33 cellular contexts compared by ENCODE assay signal in genomic region chr3:120824613-120825012, GRCh38.
"Had no signal": no experiment of that assay in that cellular context is flagged by ENCODE, and none has a peak within 500 bp of the region (broad histone marks: within the 10 kb centered on the region; RNA-seq: fewer than 3 reads in every experiment).

No MANE protein-coding gene starts in this region.

- H3K9ac ChIP-seq: SK-N-SH had no signal

- H3K4me2 ChIP-seq: SK-N-SH had no signal

- H3K27ac ChIP-seq: ascending aorta, Peyer's patch, SJSA1 had no signal

- H3K4me1 Mint-ChIP-seq: activated B cell treated with CpG ODN at 0.5 μM for 24 hours; activated naive CD4-positive, alpha-beta T cell treated with anti-CD3 and anti-CD28 coated beads, Interleukin-2, amount 50 U/mL, for 24 hours; activated naive CD8-positive, alpha-beta T cell treated with anti-CD3 and anti-CD28 coated beads, Interleukin-2, amount 10 ng/mL, durations not matched to agents 7 days and 5 days; activated T-helper 17 cell treated with anti-CD3 and anti-CD28 coated beads, Interleukin-2, amount 50 U/mL, for 72 hours had no signal

- H3K36me3 Mint-ChIP-seq: activated naive CD4-positive, alpha-beta T cell treated with anti-CD3 and anti-CD28 coated beads, Interleukin-2, amount 50 U/mL, for 24 hours; activated naive CD8-positive, alpha-beta T cell treated with anti-CD3 and anti-CD28 coated beads, Interleukin-2, amount 10 ng/mL, durations not matched to agents 7 days and 5 days had no signal

- H3K4me1 ChIP-seq: ascending aorta, SJSA1 had no signal

- H3K4me3 ChIP-seq: ascending aorta, Peyer's patch, SJSA1 had no signal

- H3K27ac Mint-ChIP-seq: activated B cell treated with CpG ODN at 0.5 μM for 24 hours; activated CD8-positive, alpha-beta T cell treated with anti-CD3 and anti-CD28 coated beads for 36 hours; activated naive CD4-positive, alpha-beta T cell treated with anti-CD3 and anti-CD28 coated beads, Interleukin-2, amount 50 U/mL, for 24 hours; activated naive CD8-positive, alpha-beta T cell treated with anti-CD3 and anti-CD28 coated beads, Interleukin-2, amount 10 ng/mL, durations not matched to agents 7 days and 5 days; activated T-cell treated with anti-CD3 and anti-CD28 coated beads, Interleukin-2, amount 50 U/mL, for 72 hours; activated T-helper 17 cell treated with anti-CD3 and anti-CD28 coated beads, Interleukin-2, amount 50 U/mL, for 72 hours; T-helper 1 cell treated with Interleukin-12 subunit alpha and Interleukin-12 subunit beta and Interleukin-4 antibody, amounts not matched to agents 30 μg/mL and 1 μg/mL, for 36 hours; T-helper 2 cell treated with Interferon-gamma antibody and Interleukin-4, amounts not matched to agents 5 μg/mL and 100 μg/mL, for 36 hours had no signal

- H3K4me3 Mint-ChIP-seq: activated B cell treated with CpG ODN at 0.5 μM for 24 hours; activated CD8-positive, alpha-beta T cell treated with anti-CD3 and anti-CD28 coated beads for 36 hours; activated naive CD4-positive, alpha-beta T cell treated with anti-CD3 and anti-CD28 coated beads, Interleukin-2, amount 50 U/mL, for 24 hours; activated naive CD8-positive, alpha-beta T cell treated with anti-CD3 and anti-CD28 coated beads, Interleukin-2, amount 10 ng/mL, durations not matched to agents 7 days and 5 days; activated T-cell treated with anti-CD3 and anti-CD28 coated beads, Interleukin-2, amount 50 U/mL, for 72 hours; activated T-helper 17 cell treated with anti-CD3 and anti-CD28 coated beads, Interleukin-2, amount 50 U/mL, for 72 hours; T-helper 1 cell treated with Interleukin-12 subunit alpha and Interleukin-12 subunit beta and Interleukin-4 antibody, amounts not matched to agents 30 μg/mL and 1 μg/mL, for 36 hours; T-helper 2 cell treated with Interferon-gamma antibody and Interleukin-4, amounts not matched to agents 5 μg/mL and 100 μg/mL, for 36 hours had no signal

- H3K36me3 ChIP-seq: ascending aorta, Peyer's patch, SJSA1 had no signal

- H3K9me3 Mint-ChIP-seq: activated B cell treated with CpG ODN at 0.5 μM for 24 hours; activated CD8-positive, alpha-beta T cell treated with anti-CD3 and anti-CD28 coated beads for 36 hours; activated naive CD4-positive, alpha-beta T cell treated with anti-CD3 and anti-CD28 coated beads, Interleukin-2, amount 50 U/mL, for 24 hours; activated naive CD8-positive, alpha-beta T cell treated with anti-CD3 and anti-CD28 coated beads, Interleukin-2, amount 10 ng/mL, durations not matched to agents 7 days and 5 days; activated T-cell treated with anti-CD3 and anti-CD28 coated beads, Interleukin-2, amount 50 U/mL, for 72 hours; activated T-helper 17 cell treated with anti-CD3 and anti-CD28 coated beads, Interleukin-2, amount 50 U/mL, for 72 hours; T-helper 1 cell treated with Interleukin-12 subunit alpha and Interleukin-12 subunit beta and Interleukin-4 antibody, amounts not matched to agents 30 μg/mL and 1 μg/mL, for 36 hours; T-helper 2 cell treated with Interferon-gamma antibody and Interleukin-4, amounts not matched to agents 5 μg/mL and 100 μg/mL, for 36 hours had no signal

- ATAC-seq: activated CD8-positive, alpha-beta T cell treated with anti-CD3 and anti-CD28 coated beads for 36 hours; activated T-cell treated with anti-CD3 and anti-CD28 coated beads, Interleukin-2, amount 50 U/mL, for 72 hours; activated T-helper 17 cell treated with anti-CD3 and anti-CD28 coated beads, Interleukin-2, amount 50 U/mL, for 72 hours; PC-3 had no signal

- H3K9me2 ChIP-seq: SK-N-SH had no signal

- H3K9me3 ChIP-seq: ascending aorta, Peyer's patch, SJSA1, SK-N-SH had no signal

- DNase-seq: activated B cell treated with CpG ODN at 0.5 μM for 24 hours; activated CD4-positive, alpha-beta T cell treated with anti-CD3 and anti-CD28 coated beads for 1 hour; activated CD4-positive, alpha-beta T cell treated with anti-CD3 and anti-CD28 coated beads for 48 hours; activated CD8-positive, alpha-beta T cell treated with anti-CD3 and anti-CD28 coated beads for 36 hours; activated gamma-delta T cell; activated naive CD4-positive, alpha-beta T cell treated with Interleukin-2 at 50 U/mL for 16 hours; activated naive CD8-positive, alpha-beta T cell treated with anti-CD3 and anti-CD28 coated beads, Interleukin-2, amount 10 ng/mL, durations not matched to agents 7 days and 5 days; activated T-cell treated with anti-CD3 and anti-CD28 coated beads, Interleukin-2, amount 50 U/mL, for 1 hour; activated T-cell treated with anti-CD3 and anti-CD28 coated beads, Interleukin-2, amount 50 U/mL, for 72 hours; amygdala; Karpas-422; KBM-7; NCI-H1092; NCI-H1436 treated with DMSO at 0.1 percent for 48 hours; NCI-H1694 treated with DMSO at 0.1 percent for 48 hours; NCI-H2029; NCI-H2171 treated with DMSO at 0.1 percent for 48 hours; NCI-H226; NCI-H510A; NCI-H526; NCI-H748 treated with DMSO at 0.1 percent for 48 hours; NK-92 treated with Interleukin-12 subunit alpha and Interleukin-12 subunit beta, amount 100 ng/mL, for 24 hours; PC-3; Peyer's patch; RPMI8226; SHP77 treated with DMSO at 0.1 percent for 48 hours; SK-N-SH had no signal

- H3K27me3 ChIP-seq: ascending aorta, Peyer's patch, SJSA1 had no signal
